In the genomic region with DNA sequence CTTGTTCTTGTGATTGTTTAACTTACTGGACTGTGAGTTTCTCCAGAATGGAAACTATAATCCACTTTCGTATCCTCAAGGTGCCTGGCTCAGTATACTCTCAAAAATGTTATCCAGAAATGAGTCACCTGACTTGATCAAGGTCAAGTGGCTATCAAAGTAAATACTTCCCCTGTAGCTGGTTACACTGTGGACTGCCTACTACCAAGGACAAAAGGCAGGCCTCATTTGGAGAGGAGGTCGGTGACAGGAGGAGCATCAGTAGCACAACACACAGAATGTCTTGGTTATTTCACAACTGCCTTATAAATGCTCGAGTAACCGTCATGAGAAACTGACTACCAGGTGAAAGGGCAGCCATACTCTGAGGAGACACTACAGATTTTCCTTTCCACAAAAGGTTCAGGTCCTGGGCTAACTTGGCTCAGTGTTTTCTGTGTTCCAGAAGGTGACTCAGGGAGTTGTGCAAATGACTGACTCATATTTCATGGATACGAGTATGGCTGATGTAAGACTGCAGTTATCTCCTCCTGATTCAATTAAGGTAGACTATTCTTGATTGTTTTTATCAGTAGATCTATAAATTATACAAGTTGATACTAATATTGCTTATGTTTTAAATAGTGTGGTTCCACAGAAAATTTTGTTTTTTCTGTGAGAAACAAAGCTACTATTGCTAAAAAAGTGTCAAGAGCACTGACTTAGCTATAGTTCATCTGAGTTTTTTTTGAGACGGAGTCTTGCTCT, we compare ENCODE assay signal across 10 cellular contexts. TPM values are rescaled to one million over a fixed set of nuclear protein-coding genes. Genes with fewer than 3 reads are reported as not detected.
DNase-seq lines count a peak whose midpoint lies in the region; ATAC-seq and TF ChIP-seq lines count a peak whose summit lies in the region.
"Had no signal": no experiment of that assay in that cellular context is flagged by ENCODE, and none has a peak within 500 bp of the region (broad histone marks: within the 10 kb centered on the region; RNA-seq: fewer than 3 reads in every experiment).

No MANE protein-coding gene starts in this region.

- H3K4me3 Mint-ChIP-seq in activated naive CD8-positive, alpha-beta T cell = no peak overlapping the region
- H3K4me3 Mint-ChIP-seq in activated naive CD8-positive, alpha-beta T cell treated with anti-CD3 and anti-CD28 coated beads for 36 hours = no peak overlapping the region
- no peak overlapping the region for H3K4me3 Mint-ChIP-seq in type B pancreatic cell

- H3K27me3 Mint-ChIP-seq in activated naive CD8-positive, alpha-beta T cell = no peaks in the 10 kb centered on the region
- no peaks in the 10 kb centered on the region for H3K27me3 Mint-ChIP-seq in activated naive CD8-positive, alpha-beta T cell treated with anti-CD3 and anti-CD28 coated beads for 36 hours
- no peaks in the 10 kb centered on the region for H3K27me3 Mint-ChIP-seq in type B pancreatic cell

- TF ChIP-seq CTCF in type B pancreatic cell (conservative IDR thresholded peaks at IDR 0.05) = no peak

- intact Hi-C loops in right cardiac atrium (cut with DNase I) = loop anchor here in 1 of 4 donors (10.0 kb wide), 2 partner anchors 207 to 233 kb away; partner anchors contain the start of gene CREM

- peaks cover 62% of the 10 kb centered on the region for H3K4me1 Mint-ChIP-seq in activated naive CD8-positive, alpha-beta T cell (ENCODE audit: low read depth)
- H3K4me1 Mint-ChIP-seq in activated naive CD8-positive, alpha-beta T cell treated with anti-CD3 and anti-CD28 coated beads for 36 hours = peaks cover 67% of the 10 kb centered on the region
- peaks cover 38% of the 10 kb centered on the region for H3K4me1 Mint-ChIP-seq in type B pancreatic cell (ENCODE audit: unreplicated experiment)

- peaks cover 28% of the 10 kb centered on the region for H3K4me1 ChIP-seq in right cardiac atrium (ENCODE audit: control insufficient read depth, insufficient read depth, low read length)

- no peaks in the 10 kb centered on the region for H3K9me3 Mint-ChIP-seq in activated naive CD8-positive, alpha-beta T cell (ENCODE audit: low read depth)
- no peaks in the 10 kb centered on the region for H3K9me3 Mint-ChIP-seq in activated naive CD8-positive, alpha-beta T cell treated with anti-CD3 and anti-CD28 coated beads for 36 hours
- H3K9me3 Mint-ChIP-seq in type B pancreatic cell = no peaks in the 10 kb centered on the region

- H3K27ac Mint-ChIP-seq in activated naive CD8-positive, alpha-beta T cell = peak overlapping the region; percentile 61
- no peak overlapping the region for H3K27ac Mint-ChIP-seq in activated naive CD8-positive, alpha-beta T cell treated with anti-CD3 and anti-CD28 coated beads for 36 hours
- H3K27ac Mint-ChIP-seq in type B pancreatic cell = peak overlapping the region; percentile 40

- peak overlapping the region; percentile 25 for H3K27ac ChIP-seq in right cardiac atrium (ENCODE audit: low read length)

- peaks cover 3% of the 10 kb centered on the region for H3K36me3 Mint-ChIP-seq in activated naive CD8-positive, alpha-beta T cell
- H3K36me3 Mint-ChIP-seq in activated naive CD8-positive, alpha-beta T cell treated with anti-CD3 and anti-CD28 coated beads for 36 hours = peaks cover 16% of the 10 kb centered on the region
- H3K36me3 Mint-ChIP-seq in type B pancreatic cell = peaks cover 9% of the 10 kb centered on the region

- WGBS in right cardiac atrium = 58% methylated on average over 6 of the region's 6 CpGs

- H3K9me3 ChIP-seq in right cardiac atrium (ENCODE audit: control insufficient read depth, low read length) = no peaks in the 10 kb centered on the region

- peak in 1 of 2 donors; percentile 38 for ATAC-seq in right cardiac atrium
- no peak for ATAC-seq in HG02938 (IDR thresholded peaks at IDR 0.05; ENCODE audit: unreplicated experiment)

- no peak for DNase-seq in activated naive CD8-positive, alpha-beta T cell treated with anti-CD3 and anti-CD28 coated beads for 36 hours
- DNase-seq in T1000 (lab: John Stamatoyannopoulos, UW) = peak; percentile 40
- DNase-seq in right cardiac atrium = no peak
- no peak for DNase-seq in type B pancreatic cell (ENCODE audit: extremely low spot score, unreplicated experiment)
- DNase-seq in NCI-H128 (lab: John Stamatoyannopoulos, UW; ENCODE audit: unreplicated experiment) = no peak
- no peak for DNase-seq in activated naive CD4-positive, alpha-beta T cell treated with Interleukin-2 at 50 U/mL for 16 hours
- DNase-seq: activated effector memory CD4-positive, alpha-beta T cell treated with Interleukin-2 at 50 U/mL for 16 hours; NK-92 treated with Interleukin-12 subunit alpha and Interleukin-12 subunit beta, amount 100 ng/mL, for 24 hours had no signal

- no peak overlapping the region for H3K4me3 ChIP-seq in right cardiac atrium (ENCODE audit: low read length)

- H3K27me3 ChIP-seq in right cardiac atrium (ENCODE audit: control insufficient read depth, insufficient read depth) = no peaks in the 10 kb centered on the region

RNA-seq across cellular contexts. Expression of gene CCNY, which starts 4.2 kb away (rescaled TPM):
- 10 to 100 TPM; 52.1 to 55.2 TPM for total RNA-seq in activated naive CD8-positive, alpha-beta T cell treated with anti-CD3 and anti-CD28 coated beads for 36 hours
- total RNA-seq in right cardiac atrium = 10 to 100 TPM; 63.7 to 72.1 (median 66.8) TPM
- 27.7 TPM for polyA plus RNA-seq in right cardiac atrium
- 74.6 and 81.6 TPM in 2 replicates for total RNA-seq in type B pancreatic cell (ENCODE audit: low replicate concordance)
